ENCODE assay signal across 8 cellular contexts in the genomic region with DNA sequence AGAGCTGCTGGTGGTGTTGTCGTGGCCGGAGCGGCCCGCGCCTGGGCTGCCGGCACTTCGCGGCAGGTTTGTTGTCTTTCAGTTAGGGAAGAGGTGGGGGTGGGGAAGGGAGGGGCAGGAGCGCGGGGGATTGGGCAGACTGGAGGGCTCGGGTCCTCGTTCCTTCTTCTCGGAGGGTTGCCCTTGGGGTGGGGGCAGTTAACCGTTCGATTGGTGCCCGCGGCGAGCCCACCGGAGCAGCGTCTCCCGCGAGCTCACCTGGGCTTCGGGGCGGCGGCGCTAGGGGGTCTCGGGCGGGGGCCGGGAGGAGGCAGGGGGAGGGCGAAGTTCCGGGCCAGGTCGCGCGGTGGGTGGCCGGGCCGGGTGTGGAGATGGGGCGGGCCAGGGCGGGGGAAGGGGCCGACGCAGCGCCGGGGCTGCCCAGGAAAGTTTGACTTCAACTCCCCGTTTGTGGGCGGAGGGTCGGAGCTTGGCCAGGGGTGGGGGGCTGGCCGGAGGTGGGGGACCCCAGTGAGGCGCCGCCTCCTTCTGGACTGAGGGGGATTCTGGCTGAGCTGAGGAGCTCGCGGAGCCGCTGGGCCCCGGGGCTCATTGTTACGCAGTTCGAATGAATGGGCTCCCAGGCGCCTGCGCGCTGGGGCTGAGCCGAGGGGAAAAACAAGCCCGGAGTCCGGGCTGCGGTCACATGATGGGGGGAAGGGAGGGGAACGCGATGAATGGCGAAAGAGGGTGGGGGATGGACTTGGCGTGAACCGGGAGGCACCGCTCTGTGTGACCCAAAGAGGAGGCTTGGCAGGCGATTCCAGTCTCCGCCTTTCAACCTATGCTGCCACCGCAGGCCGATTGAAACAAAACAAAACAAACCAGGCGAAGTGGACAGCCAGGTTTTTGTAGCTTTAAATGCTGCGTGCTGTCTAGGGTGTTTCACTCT. TPM values are rescaled to one million over a fixed set of nuclear protein-coding genes. Genes with fewer than 3 reads are reported as not detected.
DNase-seq lines count a peak whose midpoint lies in the region; ATAC-seq and TF ChIP-seq lines count a peak whose summit lies in the region.

No MANE protein-coding gene starts in this region.

- TF ChIP-seq CTCF in glutamatergic neuron (IDR thresholded peaks at IDR 0.05; ENCODE audit: partially characterized antibody, unreplicated experiment) (no peak), omental fat pad (IDR thresholded peaks at IDR 0.05) (no peak)

- peak overlapping the region; percentile 85 for H3K9ac ChIP-seq in ES-I3 (ENCODE audit: low read depth, low read length)

- peak overlapping the region; percentile 99 for H3K4me3 Mint-ChIP-seq in activated naive CD8-positive, alpha-beta T cell treated with anti-CD3 and anti-CD28 coated beads for 36 hours
- H3K4me3 Mint-ChIP-seq in glutamatergic neuron (ENCODE audit: unreplicated experiment), result peak overlapping the region; percentile 95

- H3K9me3 ChIP-seq in ES-I3 (ENCODE audit: control insufficient read depth, insufficient read depth, low read length), result no peaks in the 10 kb centered on the region

- H3K36me3 Mint-ChIP-seq in activated naive CD8-positive, alpha-beta T cell treated with anti-CD3 and anti-CD28 coated beads for 36 hours, result peaks cover 14% of the 10 kb centered on the region
- no peaks in the 10 kb centered on the region for H3K36me3 Mint-ChIP-seq in glutamatergic neuron (ENCODE audit: unreplicated experiment)

- peak overlapping the region; percentile 98 for H3K27ac ChIP-seq in temporal lobe (ENCODE audit: low read depth, low read length)

- peaks cover 32% of the 10 kb centered on the region for H3K4me1 Mint-ChIP-seq in activated naive CD8-positive, alpha-beta T cell treated with anti-CD3 and anti-CD28 coated beads for 36 hours
- H3K4me1 Mint-ChIP-seq in glutamatergic neuron (ENCODE audit: low read depth, unreplicated experiment), result peaks cover 9% of the 10 kb centered on the region

- peaks cover 9% of the 10 kb centered on the region for H3K4me1 ChIP-seq in ES-I3 (ENCODE audit: insufficient read depth, low read length)

- DNase-seq in NCI-H128 (lab: John Stamatoyannopoulos, UW; ENCODE audit: unreplicated experiment) (peak; percentile 78), SKM-1 treated with dmso at 0.1 percent for 144 hours (lab: John Stamatoyannopoulos, UW; ENCODE audit: unreplicated experiment) (peak; percentile 92), glutamatergic neuron (peak; percentile 93), omental fat pad (ENCODE audit: low spot score) (peak; percentile 94)
- DNase-seq in activated naive CD8-positive, alpha-beta T cell treated with anti-CD3 and anti-CD28 coated beads for 36 hours, result peak; percentile 90

- peaks cover 4% of the 10 kb centered on the region for H3K27me3 Mint-ChIP-seq in activated naive CD8-positive, alpha-beta T cell treated with anti-CD3 and anti-CD28 coated beads for 36 hours
- H3K27me3 Mint-ChIP-seq in glutamatergic neuron (ENCODE audit: unreplicated experiment), result peaks cover 12% of the 10 kb centered on the region

- peak overlapping the region; percentile 99 for H3K27ac Mint-ChIP-seq in activated naive CD8-positive, alpha-beta T cell treated with anti-CD3 and anti-CD28 coated beads for 36 hours
- H3K27ac Mint-ChIP-seq in glutamatergic neuron (ENCODE audit: unreplicated experiment), result peak overlapping the region; percentile 95

- no peaks in the 10 kb centered on the region for H3K9me3 Mint-ChIP-seq in activated naive CD8-positive, alpha-beta T cell treated with anti-CD3 and anti-CD28 coated beads for 36 hours
- peaks cover 12% of the 10 kb centered on the region for H3K9me3 Mint-ChIP-seq in glutamatergic neuron (ENCODE audit: unreplicated experiment)

- no peaks in the 10 kb centered on the region; the same call in 1 of the 2 replicates for H3K36me3 ChIP-seq in ES-I3 (ENCODE audit: insufficient read depth, low read length)

- ATAC-seq in HG02571 (IDR thresholded peaks at IDR 0.05; ENCODE audit: unreplicated experiment) (peak; percentile 19), omental fat pad (ENCODE audit: low FRiP score) (peak; percentile 73)

RNA-seq across cellular contexts. Expression of a gene that starts 0.6 kb away (rescaled TPM):
- total RNA-seq in activated naive CD8-positive, alpha-beta T cell treated with anti-CD3 and anti-CD28 coated beads for 36 hours, result 10 to 100 TPM; 19.4 to 19.7 TPM
- total RNA-seq in glutamatergic neuron (ENCODE audit: unreplicated experiment), result 39.7 TPM
- total RNA-seq in omental fat pad, result 100 to 1,000 TPM in 2 of 4 donors, 10 to 100 TPM in 2; 92.2 to 153 (median 114) TPM
- 46.7 TPM for total RNA-seq in temporal lobe

Comparison
In these comparisons a context has a peak if more than half of its experiments do, and no peak if none do; other contexts are left out.
1. Peak in every context shown above with its lines: DNase-seq, ATAC-seq and H3K27ac ChIP-seq.